Comparison of ENCODE assay signal across 8 cellular contexts in genomic region chr7:6857714-6858314, GRCh38. TPM values are rescaled to one million over a fixed set of nuclear protein-coding genes. Genes with fewer than 3 reads are reported as not detected.
DNase-seq lines count a peak whose midpoint lies in the region; TF ChIP-seq lines count a peak whose summit lies in the region.
"Not testable (repeated sequence)": the region's sequence is repeated elsewhere in the genome, so short reads cannot be mapped to it uniquely, and the experiment has no call there.

No MANE protein-coding gene starts in this region.

- not testable (repeated sequence) for H3K9me3 ChIP-seq in OCI-LY7 (ENCODE audit: low read length); mammary epithelial cell (replicated peaks; ENCODE audit: insufficient read depth, low read length)

- BruUV-seq in OCI-LY7 (replicated peaks; lab: Mats Ljungman, UMichigan); mammary epithelial cell (replicated peaks; lab: Mats Ljungman, UMichigan): not testable (repeated sequence)

- in situ Hi-C loops in mammary epithelial cell (cut with MboI; ENCODE audit: low sequenced_read_pairs in 2 of 2): loop anchor here in 1 of 2 donors (25.0 kb wide), 1 partner anchor 271 kb away; the partner anchor contains the start of genes INTS15 and ZDHHC4

- H3K4me3 ChIP-seq in OCI-LY7 (ENCODE audit: low read depth, low read length, poor library complexity, severe bottlenecking); mammary epithelial cell (replicated peaks in 1 of 3; ENCODE audit: insufficient read depth in 1 of 3, low read depth in 2 of 3, low read length in 3 of 3): not testable (repeated sequence)

- H3K79me2 ChIP-seq in OCI-LY7 (ENCODE audit: insufficient read depth, low read depth, low read length); mammary epithelial cell (ENCODE audit: insufficient read depth, low read length): not testable (repeated sequence)

- intact Hi-C loops in OCI-LY7 (cut with micrococcal nuclease; ENCODE audit: unreplicated experiment) (loop anchor here (1.0 to 5.0 kb wide), 2 partner anchors 266 to 342 kb away; partner anchors contain the start of gene INTS15), mammary epithelial cell (cut with micrococcal nuclease) (loop anchor here (1.0 kb wide), 2 partner anchors 268 to 342 kb away; partner anchors contain the start of gene INTS15)
- intact Hi-C loops in activated CD4-positive, alpha-beta memory T cell treated with anti-CD3 and anti-CD28 coated beads for 36 hours (cut with micrococcal nuclease): loop anchor here (2.0 to 5.0 kb wide), 2 partner anchors 341 to 751 kb away; no protein-coding TSS in a partner anchor

- not testable (repeated sequence) for H3K27ac Mint-ChIP-seq in activated CD4-positive, alpha-beta memory T cell treated with anti-CD3 and anti-CD28 coated beads for 36 hours

- H3K4me1 ChIP-seq in OCI-LY7 (ENCODE audit: insufficient read depth, low read length, poor library complexity, severe bottlenecking); mammary epithelial cell (ENCODE audit: insufficient read depth, low read length): not testable (repeated sequence)

- not testable (repeated sequence) for H3K9ac ChIP-seq in mammary epithelial cell (ENCODE audit: insufficient read depth, low read length)

- CTCF ChIA-PET in OCI-LY7 (lab: Charles Lee; ENCODE audit: unreplicated experiment): not testable (repeated sequence)
- CTCF ChIA-PET in activated CD4-positive, alpha-beta memory T cell treated with anti-CD3 and anti-CD28 coated beads for 36 hours (lab: Charles Lee): interaction anchor here (0.6 to 1.4 kb wide), 2 partner anchors 268 to 951 kb away, joined by 3 to 4 read pairs; partner anchors contain the start of gene INTS15
- CTCF ChIA-PET in mammary epithelial cell (lab: Charles Lee; ENCODE audit: low non-redundant PET): interaction anchor here (0.6 kb wide), 1 partner anchor 299 kb away, joined by 4 read pairs; no protein-coding TSS in a partner anchor

- not testable (repeated sequence) for H4K20me1 ChIP-seq in OCI-LY7 (ENCODE audit: insufficient read depth, low read length); mammary epithelial cell (ENCODE audit: insufficient read depth, low read length)

- H3K4me1 Mint-ChIP-seq in activated CD4-positive, alpha-beta memory T cell treated with anti-CD3 and anti-CD28 coated beads for 36 hours (ENCODE audit: low read depth): not testable (repeated sequence)

- dilution Hi-C loops in mammary epithelial cell (cut with HindIII; ENCODE audit: low sequenced_read_pairs): not testable (repeated sequence)

- DNase-seq in DMS 273 (lab: John Stamatoyannopoulos, UW; ENCODE audit: unreplicated experiment): peak; percentile 77
- DNase-seq in KG1 (lab: John Stamatoyannopoulos, UW): peak; percentile 2
- peak; percentile 75 for DNase-seq in OCI-LY7 (ENCODE audit: low spot score)
- peak; percentile 88 for DNase-seq in activated CD4-positive, alpha-beta memory T cell treated with anti-CD3 and anti-CD28 coated beads for 36 hours
- DNase-seq in mammary epithelial cell: peak; percentile 31
- peak in 37 of 51 donors; percentile 1 to 77 (median 29) for DNase-seq in hypothalamus (lab: John Stamatoyannopoulos, UW)
- peak; percentile 11 for DNase-seq in putamen (ENCODE audit: low spot score)
- peak; percentile 33 for DNase-seq in superior temporal gyrus (ENCODE audit: extremely low spot score)

- not testable (repeated sequence) for H3K9me2 ChIP-seq in OCI-LY7 (ENCODE audit: insufficient read depth, low read length)

- 11% methylated on average over 7 of the region's 14 CpGs for WGBS in mammary epithelial cell (ENCODE audit: low coverage, missing lambda C conversion rate)

- not testable (repeated sequence) for H3K27me3 ChIP-seq in mammary epithelial cell (ENCODE audit: insufficient read depth, low read length)

- not testable (repeated sequence) for H3K27me3 Mint-ChIP-seq in activated CD4-positive, alpha-beta memory T cell treated with anti-CD3 and anti-CD28 coated beads for 36 hours

- POLR2A ChIA-PET in OCI-LY7 (lab: Charles Lee): interaction anchor here (0.6 kb wide), 1 partner anchor 447 kb away, joined by 6 read pairs; no protein-coding TSS in a partner anchor
- POLR2A ChIA-PET in activated CD4-positive, alpha-beta memory T cell treated with anti-CD3 and anti-CD28 coated beads for 36 hours (lab: Charles Lee): not testable (repeated sequence)

- TF ChIP-seq CTCF in OCI-LY7 (conservative IDR thresholded peaks at IDR 0.05; ENCODE audit: low read length) (peak; percentile 66), mammary epithelial cell (conservative IDR thresholded peaks at IDR 0.05 in 1 of 2, IDR thresholded peaks at IDR 0.05 in 1 of 2; ENCODE audit: extremely low read depth in 1 of 2, insufficient read depth in 1 of 2, low read depth in 1 of 2, low read length in 2 of 2) (peak; percentile 33 to 62)

- not testable (repeated sequence) for H2AFZ ChIP-seq in OCI-LY7 (ENCODE audit: low read length); mammary epithelial cell (ENCODE audit: low read depth, low read length)

- not testable (repeated sequence) for H3K36me3 Mint-ChIP-seq in activated CD4-positive, alpha-beta memory T cell treated with anti-CD3 and anti-CD28 coated beads for 36 hours

- H3K9me3 Mint-ChIP-seq in activated CD4-positive, alpha-beta memory T cell treated with anti-CD3 and anti-CD28 coated beads for 36 hours: not testable (repeated sequence)

- H3K36me3 ChIP-seq in OCI-LY7 (ENCODE audit: insufficient read depth, low read length); mammary epithelial cell (ENCODE audit: insufficient read depth, low read length): not testable (repeated sequence)

- not testable (repeated sequence) for H3K4me2 ChIP-seq in OCI-LY7 (ENCODE audit: low read length); mammary epithelial cell (ENCODE audit: insufficient read depth, low read depth, low read length)

- not testable (repeated sequence) for H3K4me3 Mint-ChIP-seq in activated CD4-positive, alpha-beta memory T cell treated with anti-CD3 and anti-CD28 coated beads for 36 hours

- not testable (repeated sequence) for H3K27ac ChIP-seq in OCI-LY7 (ENCODE audit: low read depth, low read length, poor library complexity, severe bottlenecking); mammary epithelial cell (ENCODE audit: insufficient read depth, low read depth, low read length)

RNA-seq across cellular contexts. Expression of gene CCZ1B, which starts 31.7 kb away (rescaled TPM):
- total RNA-seq in OCI-LY7 (2014; rRNA removed; shearing (Covaris generic)): 20.7 and 32.5 TPM in 2 replicates
- total RNA-seq in OCI-LY7 (2022): 52.0 and 56.3 TPM in 2 replicates
- total RNA-seq in activated CD4-positive, alpha-beta memory T cell treated with anti-CD3 and anti-CD28 coated beads for 36 hours: 10 to 100 TPM; 65.7 to 82.4 TPM
- total RNA-seq in mammary epithelial cell: 10 to 100 TPM; 37.3 to 42.5 TPM
- 9.5 TPM for polyA plus RNA-seq in mammary epithelial cell
- polyA minus RNA-seq in mammary epithelial cell: 4.8 TPM

Comparison
In these comparisons a context has a peak if more than half of its experiments do, and no peak if none do; other contexts are left out.
1. DNase-seq: peak in every context shown above with its lines; median percentile 88 in activated CD4-positive, alpha-beta memory T cell treated with anti-CD3 and anti-CD28 coated beads for 36 hours; 77 in DMS 273; 75 in OCI-LY7; 33 in superior temporal gyrus; 31 in mammary epithelial cell; 29 in hypothalamus; 11 in putamen; 2 in KG1.